ENCODE assay signal across 9 cellular contexts in the genomic region with DNA sequence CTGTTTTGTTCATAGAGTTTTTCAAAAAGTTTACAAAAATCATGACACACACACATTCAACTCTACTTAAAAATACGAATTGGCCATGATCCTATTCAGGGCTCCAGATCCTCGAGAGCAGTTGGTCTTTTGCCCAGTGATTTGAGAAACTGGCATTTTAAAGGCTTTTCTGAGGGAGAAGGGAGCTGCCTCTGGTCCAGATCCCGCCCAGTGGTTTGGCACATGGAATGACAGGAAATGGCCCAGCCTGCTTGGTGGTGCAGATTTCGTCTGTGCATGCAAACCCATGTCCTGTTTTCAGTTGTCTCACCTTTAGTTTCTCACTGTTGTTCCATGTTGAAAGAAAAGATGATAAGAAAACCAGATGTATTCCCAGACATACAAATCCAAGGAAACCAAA. TPM values are rescaled to one million over a fixed set of nuclear protein-coding genes. Genes with fewer than 3 reads are reported as not detected.
DNase-seq lines count a peak whose midpoint lies in the region; ATAC-seq, FAIRE-seq and TF ChIP-seq lines count a peak whose summit lies in the region.
"Had no signal": no experiment of that assay in that cellular context is flagged by ENCODE, and none has a peak within 500 bp of the region (broad histone marks: within the 10 kb centered on the region; RNA-seq: fewer than 3 reads in every experiment).

No MANE protein-coding gene starts in this region.

- H3K4me1 Mint-ChIP-seq in activated CD4-positive, alpha-beta memory T cell treated with anti-CD3 and anti-CD28 coated beads for 36 hours (ENCODE audit: low read depth) = peaks cover 68% of the 10 kb centered on the region
- peaks cover 8% of the 10 kb centered on the region for H3K4me1 Mint-ChIP-seq in nephron progenitor cell

- intact Hi-C loops in activated CD4-positive, alpha-beta memory T cell treated with anti-CD3 and anti-CD28 coated beads for 36 hours (cut with micrococcal nuclease) = loop anchor here (1.0 to 5.0 kb wide), 3 partner anchors 9 to 136 kb away; a partner anchor contains a TSS

- peaks cover 7% of the 10 kb centered on the region for H3K36me3 Mint-ChIP-seq in activated CD4-positive, alpha-beta memory T cell treated with anti-CD3 and anti-CD28 coated beads for 36 hours
- H3K36me3 Mint-ChIP-seq in nephron progenitor cell (ENCODE audit: low read depth) = no peaks in the 10 kb centered on the region

- ATAC-seq in GM18505 (IDR thresholded peaks at IDR 0.05; ENCODE audit: unreplicated experiment) = no peak

- H3K4me3 Mint-ChIP-seq in activated CD4-positive, alpha-beta memory T cell treated with anti-CD3 and anti-CD28 coated beads for 36 hours = peak overlapping the region; percentile 69
- H3K4me3 Mint-ChIP-seq in nephron progenitor cell = no peak overlapping the region

- H3K27ac Mint-ChIP-seq in activated CD4-positive, alpha-beta memory T cell treated with anti-CD3 and anti-CD28 coated beads for 36 hours = peak overlapping the region; percentile 91
- H3K27ac Mint-ChIP-seq in nephron progenitor cell = no peak overlapping the region

- no peak for TF ChIP-seq CTCF in nephron progenitor cell (IDR thresholded peaks at IDR 0.05)

- in situ Hi-C loops in ACHN (cut with HindIII; ENCODE audit: low pct_ligation_motif_present, low pct_unique_long_range_greater_than_20kb, low sequenced_read_pairs) = no loop called here

- peak; percentile 20 for TF ChIP-seq POLR2A in GM18505 (IDR thresholded peaks at IDR 0.05; ENCODE audit: borderline replicate concordance, extremely low read depth, insufficient read depth, insufficient read length)

- peak; percentile 13 for DNase-seq in ACHN
- peak; percentile 43 for DNase-seq in activated CD4-positive, alpha-beta memory T cell treated with anti-CD3 and anti-CD28 coated beads for 36 hours
- DNase-seq in fibroblast of peridontal ligament (ENCODE audit: extremely low read depth) = peak; percentile 88
- DNase-seq in putamen (ENCODE audit: low spot score) = no peak
- no peak for DNase-seq in RCC 7860 (ENCODE audit: low spot score)
- no peak for DNase-seq in nephron progenitor cell
- DNase-seq in HuH-7.5 (ENCODE audit: low spot score) = no peak
- DNase-seq: activated CD4-positive, alpha-beta T cell treated with anti-CD3 and anti-CD28 coated beads for 1 hour had no signal

- no peak for FAIRE-seq in RCC 7860 (lab: Jason Lieb, UNC)

- no peaks in the 10 kb centered on the region for H3K27me3 Mint-ChIP-seq in activated CD4-positive, alpha-beta memory T cell treated with anti-CD3 and anti-CD28 coated beads for 36 hours
- peaks cover 37% of the 10 kb centered on the region for H3K27me3 Mint-ChIP-seq in nephron progenitor cell (ENCODE audit: low read depth, poor library complexity)

- H3K9me3 Mint-ChIP-seq in activated CD4-positive, alpha-beta memory T cell treated with anti-CD3 and anti-CD28 coated beads for 36 hours = no peaks in the 10 kb centered on the region
- H3K9me3 Mint-ChIP-seq in nephron progenitor cell = no peaks in the 10 kb centered on the region

- POLR2A ChIA-PET in activated CD4-positive, alpha-beta memory T cell treated with anti-CD3 and anti-CD28 coated beads for 36 hours (lab: Charles Lee) = interaction anchor here (1.2 to 2.7 kb wide), 2 partner anchors 9 to 26 kb away, joined by 6 to 20 read pairs; no protein-coding TSS in a partner anchor

- CTCF ChIA-PET in activated CD4-positive, alpha-beta memory T cell treated with anti-CD3 and anti-CD28 coated beads for 36 hours (lab: Charles Lee) = interaction anchor here (1.3 to 2.4 kb wide), 3 partner anchors 9 to 51 kb away, joined by 4 to 18 read pairs (median 13); no protein-coding TSS in a partner anchor

RNA-seq across cellular contexts. Expression of a gene that starts 3.6 kb away (rescaled TPM):
- 10 to 100 TPM; 33.3 to 36.5 TPM for total RNA-seq in activated CD4-positive, alpha-beta memory T cell treated with anti-CD3 and anti-CD28 coated beads for 36 hours

Comparison
In these comparisons a context has a peak if more than half of its experiments do, and no peak if none do; other contexts are left out.
1. DNase-seq: peak in ACHN (single experiment), activated CD4-positive, alpha-beta memory T cell treated with anti-CD3 and anti-CD28 coated beads for 36 hours (single experiment) and fibroblast of peridontal ligament (single experiment); none in putamen (single experiment), RCC 7860 (single experiment), nephron progenitor cell (single experiment) and HuH-7.5 (single experiment).